ENCODE assay signal across 9 cellular contexts in the genomic region with DNA sequence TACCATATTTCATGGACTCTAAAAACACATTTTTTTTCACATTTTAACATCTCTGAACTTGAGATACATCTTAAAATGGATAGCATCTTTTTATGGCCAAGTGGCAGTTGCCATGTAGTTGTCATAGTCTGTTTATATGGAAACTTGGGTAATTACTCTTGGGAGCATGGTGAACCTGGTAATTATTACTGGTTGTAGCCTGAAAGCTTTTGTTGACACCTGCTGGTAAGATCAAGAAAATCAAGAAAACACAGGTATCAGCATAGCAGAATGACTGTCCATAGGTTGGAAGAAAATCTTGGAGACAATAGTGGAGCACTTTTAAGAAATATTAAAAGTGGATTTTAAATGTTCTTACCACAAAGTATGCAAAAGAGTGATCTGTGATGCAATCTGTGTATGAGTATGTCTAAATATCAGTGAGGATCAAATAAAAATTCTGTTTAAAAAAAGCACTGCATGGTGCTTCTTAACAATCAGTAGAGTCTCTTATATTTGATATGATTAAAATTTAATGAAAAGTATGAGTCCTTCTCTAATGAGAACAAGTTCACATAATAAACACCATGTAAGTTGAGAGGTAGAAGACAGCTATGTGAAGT. TPM values are rescaled to one million over a fixed set of nuclear protein-coding genes. Genes with fewer than 3 reads are reported as not detected.
DNase-seq lines count a peak whose midpoint lies in the region; ATAC-seq, FAIRE-seq and TF ChIP-seq lines count a peak whose summit lies in the region.
"Had no signal": no experiment of that assay in that cellular context is flagged by ENCODE, and none has a peak within 500 bp of the region (broad histone marks: within the 10 kb centered on the region; RNA-seq: fewer than 3 reads in every experiment).

No MANE protein-coding gene starts in this region.

- H3K4me1 Mint-ChIP-seq in CD14-positive monocyte, result no peaks in the 10 kb centered on the region

- no peak overlapping the region for H3K27ac ChIP-seq in AG04450 (ENCODE audit: low read depth, low read length)
- H3K27ac ChIP-seq in small intestine (ENCODE audit: low read depth in 1 of 2, low read length in 1 of 2), result no peak overlapping the region

- H3K27me3 ChIP-seq in AG04450 (ENCODE audit: control insufficient read depth, insufficient read depth, low read length) (no peaks in the 10 kb centered on the region), small intestine (ENCODE audit: control insufficient read depth in 2 of 2, insufficient read depth in 2 of 2, low read length in 2 of 2) (no peaks in the 10 kb centered on the region)

- CTCF ChIA-PET in AG04450 (lab: Charles Lee), result interaction anchor here (0.7 to 3.0 kb wide), 2 partner anchors 58 to 201 kb away, joined by 3 to 13 read pairs; no protein-coding TSS in a partner anchor

- no peaks in the 10 kb centered on the region for H3K36me3 ChIP-seq in small intestine (ENCODE audit: control insufficient read depth in 2 of 2, insufficient read depth in 2 of 2, low read length in 2 of 2)

- H3K4me3 Mint-ChIP-seq in CD14-positive monocyte, result no peak overlapping the region
- H3K4me3 Mint-ChIP-seq: activated naive CD8-positive, alpha-beta T cell had no signal

- H3K4me1 ChIP-seq in small intestine (ENCODE audit: control insufficient read depth in 2 of 2, insufficient read depth in 1 of 2, low read depth in 1 of 2, low read length in 1 of 2), result no peaks in the 10 kb centered on the region

- no peak overlapping the region for H3K27ac Mint-ChIP-seq in CD14-positive monocyte
- H3K27ac Mint-ChIP-seq: activated naive CD8-positive, alpha-beta T cell had no signal

- FAIRE-seq in small intestine (lab: Jason Lieb, UNC), result peak; percentile 30

- no peaks in the 10 kb centered on the region for H3K27me3 Mint-ChIP-seq in CD14-positive monocyte (ENCODE audit: low read depth in 3 of 3)
- H3K27me3 Mint-ChIP-seq: activated naive CD8-positive, alpha-beta T cell had no signal

- no peak overlapping the region for H3K4me3 ChIP-seq in AG04450 (ENCODE audit: low read depth, low read length)
- no peak overlapping the region for H3K4me3 ChIP-seq in small intestine (ENCODE audit: low read depth in 1 of 2, low read length in 2 of 2)

- H3K9me3 ChIP-seq in AG04450 (ENCODE audit: control insufficient read depth, insufficient read depth, low read length) (no peaks in the 10 kb centered on the region), small intestine (ENCODE audit: control insufficient read depth, low read depth) (no peaks in the 10 kb centered on the region)

- peaks cover 0 to 4% of the 10 kb centered on the region in 2 donors for H3K36me3 Mint-ChIP-seq in CD14-positive monocyte

- TF ChIP-seq CTCF in AG04450 (IDR thresholded peaks at IDR 0.05; ENCODE audit: low read depth, low read length), result 0 out of 2 replicates have a peak, but pooled peaks have one; percentile 36
- TF ChIP-seq CTCF in CD14-positive monocyte (IDR thresholded peaks at IDR 0.05), result no peak

- peak; percentile 75 for ATAC-seq in GM21367 (IDR thresholded peaks at IDR 0.05; ENCODE audit: unreplicated experiment)

- intact Hi-C loops in CD14-positive monocyte (cut with micrococcal nuclease), result no loop called here

- DNase-seq in AG04450 (ENCODE audit: low read depth, low spot score) (no peak), NCI-H2227 (lab: John Stamatoyannopoulos, UW; ENCODE audit: unreplicated experiment) (peak; percentile 50), dermis microvascular lymphatic vessel endothelial cell (ENCODE audit: low read depth in 2 of 2) (peak; percentile 23 to 31), small intestine (peak; percentile 38), DMS114 treated with DMSO at 0.1 percent for 48 hours (lab: John Stamatoyannopoulos, UW; ENCODE audit: unreplicated experiment) (no peak), CD14-positive monocyte (ENCODE audit: low spot score) (no peak), medulla oblongata (ENCODE audit: extremely low spot score) (no peak)

- POLR2A ChIA-PET in AG04450 (lab: Yijun Ruan, JAX), result interaction anchor here (1.6 kb wide), 1 partner anchor 44 kb away, joined by 3 read pairs; the partner anchor contains the start of gene TTC8

- H3K9me3 Mint-ChIP-seq in CD14-positive monocyte, result no peaks in the 10 kb centered on the region

RNA-seq across cellular contexts. Expression of gene TTC8, which starts 44.2 kb away (rescaled TPM):
- 70.7 and 83.4 TPM in 2 replicates for polyA plus RNA-seq in AG04450 (2011; rRNA removed)
- polyA minus RNA-seq in AG04450 (2011; rRNA and poly(A)+ RNA removed), result 57.7 and 71.4 TPM in 2 replicates
- 9.6 and 11.8 TPM in 2 replicates for total RNA-seq in dermis microvascular lymphatic vessel endothelial cell
- 1 to 10 TPM; 2.4 to 8.8 (median 3.8) TPM for polyA plus RNA-seq in small intestine
- polyA plus RNA-seq in CD14-positive monocyte, result 1 to 10 TPM; 2.3 to 3.7 TPM

Comparison
In these comparisons a context has a peak if more than half of its experiments do, and no peak if none do; other contexts are left out.
1. DNase-seq: peak in NCI-H2227 (single experiment), dermis microvascular lymphatic vessel endothelial cell (2 of 2) and small intestine (single experiment); none in AG04450 (single experiment), DMS114 treated with DMSO at 0.1 percent for 48 hours (single experiment), CD14-positive monocyte (single experiment) and medulla oblongata (single experiment).